Comparison of ENCODE assay signal across 1 cellular context in genomic region chr20:32789896-32790750, GRCh38.
TF ChIP-seq lines count a peak whose summit lies in the region.

No MANE protein-coding gene starts in this region.

TF ChIP-seq in HepG2, 621 proteins besides CTCF, POLR2A, EP300 and RAD21 (continued from another document and continues in another):
- TF ChIP-seq ZNF407 (CRISPR knock-in tag; IDR thresholded peaks at IDR 0.05; ENCODE audit: not compliant biosample characterization): peak; percentile 78
- no peak for TF ChIP-seq ZMAT5 (CRISPR knock-in tag; IDR thresholded peaks at IDR 0.05; ENCODE audit: borderline replicate concordance, low read depth)
- TF ChIP-seq ZBTB43 (CRISPR knock-in tag; conservative IDR thresholded peaks at IDR 0.05): no peak
- no peak for TF ChIP-seq HDAC1 (CRISPR knock-in tag; IDR thresholded peaks at IDR 0.05)
- 0 out of 2 replicates have a peak, but pooled peaks have one; percentile 22 for TF ChIP-seq DMAP1 (CRISPR knock-in tag; IDR thresholded peaks at IDR 0.05)
- TF ChIP-seq YEATS4 (CRISPR knock-in tag; IDR thresholded peaks at IDR 0.05; ENCODE audit: borderline replicate concordance): no peak
- TF ChIP-seq KLF16 (CRISPR knock-in tag; IDR thresholded peaks at IDR 0.05): peak in 1 of 2 experiments; percentile 49; a peak in 1 of 4 replicates
- no peak for TF ChIP-seq NBN (conservative IDR thresholded peaks at IDR 0.05)
- TF ChIP-seq ZBTB39 (CRISPR knock-in tag; IDR thresholded peaks at IDR 0.05): no peak
- no peak for TF ChIP-seq AGO1 (IDR thresholded peaks at IDR 0.05; ENCODE audit: low read depth, low read length, poor library complexity, severe bottlenecking)
- no peak for TF ChIP-seq ZNF619 (CRISPR knock-in tag; IDR thresholded peaks at IDR 0.05)
- 0 out of 2 replicates have a peak, but pooled peaks have one; percentile 3 for TF ChIP-seq HIVEP1 (CRISPR knock-in tag; IDR thresholded peaks at IDR 0.05)
- no peak for TF ChIP-seq ZNF678 (CRISPR knock-in tag; IDR thresholded peaks at IDR 0.05)
- TF ChIP-seq PLSCR1 (CRISPR knock-in tag; IDR thresholded peaks at IDR 0.05; ENCODE audit: borderline replicate concordance): no peak
- TF ChIP-seq ZNF550 (CRISPR knock-in tag; IDR thresholded peaks at IDR 0.05; ENCODE audit: borderline replicate concordance): no peak
- TF ChIP-seq CC2D1A (CRISPR knock-in tag; IDR thresholded peaks at IDR 0.05): no peak
- no peak for TF ChIP-seq ZNF414 (CRISPR knock-in tag; IDR thresholded peaks at IDR 0.05)
- TF ChIP-seq ZNF547 (CRISPR knock-in tag; IDR thresholded peaks at IDR 0.05): no peak
- no peak for TF ChIP-seq JUNB (CRISPR knock-in tag; IDR thresholded peaks at IDR 0.05; ENCODE audit: borderline replicate concordance)
- TF ChIP-seq ZSCAN12 (CRISPR knock-in tag; IDR thresholded peaks at IDR 0.05): no peak
- TF ChIP-seq MIER2 (CRISPR knock-in tag; IDR thresholded peaks at IDR 0.05): peak; percentile 12; the same call in 1 of the 2 replicates
- TF ChIP-seq PRPF4 (IDR thresholded peaks at IDR 0.05; ENCODE audit: low read depth, low read length, poor library complexity, severe bottlenecking): no peak
- 0 out of 2 replicates have a peak, but pooled peaks have one; percentile 34 for TF ChIP-seq SAP130 (CRISPR knock-in tag; IDR thresholded peaks at IDR 0.05; ENCODE audit: low read depth)
- 0 out of 2 replicates have a peak, but pooled peaks have one; percentile 11 for TF ChIP-seq ZBTB4 (CRISPR knock-in tag; IDR thresholded peaks at IDR 0.05; ENCODE audit: borderline replicate concordance)
- TF ChIP-seq ZFP62 (CRISPR knock-in tag; IDR thresholded peaks at IDR 0.05): no peak
- TF ChIP-seq ETV6 (CRISPR knock-in tag; conservative IDR thresholded peaks at IDR 0.05): no peak
- TF ChIP-seq ZNF512 (CRISPR knock-in tag; IDR thresholded peaks at IDR 0.05): no peak
- no peak for TF ChIP-seq BCLAF1 (IDR thresholded peaks at IDR 0.05)
- peak in 1 of 2 experiments; percentile 37; a peak in 1 of 4 replicates for TF ChIP-seq HMGXB4 (CRISPR knock-in tag; IDR thresholded peaks at IDR 0.05; ENCODE audit: borderline replicate concordance in 1 of 2, low read depth in 1 of 2)
- no peak for TF ChIP-seq REPIN1 (CRISPR knock-in tag; IDR thresholded peaks at IDR 0.05; ENCODE audit: borderline replicate concordance, low read depth)
- peak; percentile 63; the same call in 1 of the 2 replicates for TF ChIP-seq KDM2A (CRISPR knock-in tag; IDR thresholded peaks at IDR 0.05; ENCODE audit: borderline replicate concordance, low read depth)
- peak; percentile 45; the same call in 1 of the 2 replicates for TF ChIP-seq ZFX (CRISPR knock-in tag; IDR thresholded peaks at IDR 0.05; ENCODE audit: low read depth)
